ENCODE assay signal across 8 cellular contexts in the genomic region with DNA sequence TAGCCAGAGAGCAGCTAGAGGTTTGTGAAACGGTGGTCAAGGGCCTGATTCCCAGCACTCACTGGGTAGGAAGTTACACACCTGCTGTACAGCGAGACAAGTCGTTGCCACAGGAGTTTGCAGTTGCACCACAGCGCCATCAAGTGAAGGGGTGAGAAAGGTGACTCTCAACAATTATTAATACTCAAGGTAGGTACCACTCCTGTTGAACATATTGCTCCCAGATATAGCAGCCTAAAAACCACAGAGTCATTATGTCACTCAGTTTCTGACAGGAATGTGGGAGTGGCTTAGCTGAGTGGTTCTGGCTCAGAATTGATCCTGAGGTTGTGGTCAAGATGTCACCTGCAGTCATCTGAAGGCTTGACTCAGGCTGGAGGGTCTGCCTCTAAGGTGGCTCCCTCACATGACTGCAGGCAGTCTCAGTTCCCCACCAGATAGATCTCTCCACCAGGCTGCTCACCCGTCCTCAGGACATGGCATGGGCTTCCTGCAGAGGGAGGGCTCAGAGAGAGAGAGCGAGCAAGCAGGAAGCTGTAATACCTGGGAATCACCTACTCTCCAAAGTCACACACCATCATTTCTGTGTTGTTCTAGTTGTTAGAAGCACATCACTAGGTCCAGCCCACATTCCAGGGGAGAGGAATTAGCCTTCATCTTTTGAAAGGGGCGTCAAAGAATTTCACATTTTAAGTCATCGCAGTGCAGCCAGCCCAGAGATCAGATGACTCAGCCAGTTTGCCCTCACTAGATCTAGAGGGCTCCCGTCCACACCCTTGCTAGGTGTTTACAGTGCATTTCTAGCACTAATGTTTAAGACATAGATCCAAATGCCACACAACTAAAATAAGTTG. TPM values are rescaled to one million over a fixed set of nuclear protein-coding genes. Genes with fewer than 3 reads are reported as not detected.
A peak's percentile ranks its signal among the peaks of the same experiment; 100 is the strongest.
DNase-seq lines count a peak whose midpoint lies in the region; ATAC-seq and TF ChIP-seq lines count a peak whose summit lies in the region.

No MANE protein-coding gene starts in this region.

- no peaks in the 10 kb centered on the region for H3K79me1 ChIP-seq in neuronal stem cell (ENCODE audit: low read depth, low read length)

- no peak overlapping the region for H2BK12ac ChIP-seq in neuronal stem cell (ENCODE audit: low read length)

- H3K9me3 ChIP-seq in neuronal stem cell (replicated peaks in 1 of 2; ENCODE audit: control insufficient read depth in 2 of 2, insufficient read depth in 1 of 2, low read depth in 1 of 2, low read length in 2 of 2): peaks cover 0 to 3% of the 10 kb centered on the region in 2 donors

- no peak overlapping the region for H3K18ac ChIP-seq in neuronal stem cell (ENCODE audit: low read length)

- ATAC-seq in GM19463 (IDR thresholded peaks at IDR 0.05; ENCODE audit: unreplicated experiment) (peak; percentile 73), GM18505 (IDR thresholded peaks at IDR 0.05; ENCODE audit: unreplicated experiment) (no peak)

- H3K4me1 ChIP-seq in neuronal stem cell (ENCODE audit: control insufficient read depth in 2 of 2, insufficient read depth in 1 of 2, low read depth in 1 of 2, low read length in 2 of 2): peaks cover 0 to 5% of the 10 kb centered on the region in 2 donors

- intact Hi-C loops in CD14-positive monocyte (cut with micrococcal nuclease): no loop called here

- H3K27me3 ChIP-seq in neuronal stem cell (ENCODE audit: control insufficient read depth in 3 of 3, insufficient read depth in 3 of 3, low read depth in 1 of 3, low read length in 3 of 3): no peaks in the 10 kb centered on the region

- H2BK15ac ChIP-seq in neuronal stem cell (ENCODE audit: low read length): no peak overlapping the region

- peaks cover 35% of the 10 kb centered on the region for H3K4me1 Mint-ChIP-seq in CD14-positive monocyte
- H3K4me1 Mint-ChIP-seq in activated naive CD4-positive, alpha-beta T cell treated with anti-CD3 and anti-CD28 coated beads, Interleukin-2, amount 10 ng/mL, durations not matched to agents 7 days and 5 days: peaks cover 9% of the 10 kb centered on the region

- DNase-seq in CD14-positive monocyte (ENCODE audit: low spot score) (no peak), NCI-H2107 treated with DMSO at 0.1 percent for 48 hours (lab: John Stamatoyannopoulos, UW; ENCODE audit: unreplicated experiment) (peak; percentile 13), neuronal stem cell (ENCODE audit: low spot score) (no peak), NCI-H2081 treated with DMSO at 0.1 percent for 48 hours (lab: John Stamatoyannopoulos, UW) (no peak)
- peak; percentile 76 for DNase-seq in activated naive CD4-positive, alpha-beta T cell treated with anti-CD3 and anti-CD28 coated beads, Interleukin-2, amount 10 ng/mL, durations not matched to agents 7 days and 5 days
- DNase-seq in stimulated activated naive CD4-positive, alpha-beta T cell treated with Interleukin-2 at 50 U/mL for 16 hours (lab: John Stamatoyannopoulos, UW): no peak

- no peak overlapping the region for H2AK5ac ChIP-seq in neuronal stem cell (ENCODE audit: low read depth, low read length)

- no peak overlapping the region for H3K4me2 ChIP-seq in neuronal stem cell (ENCODE audit: insufficient read depth, low read length, poor library complexity, severe bottlenecking)

- TF ChIP-seq CTCF in CD14-positive monocyte (IDR thresholded peaks at IDR 0.05): peak; percentile 28

- peak overlapping the region; percentile 94 for H3K23ac ChIP-seq in neuronal stem cell (ENCODE audit: low read depth, low read length, poor library complexity)

- no peak overlapping the region for H2BK5ac ChIP-seq in neuronal stem cell (ENCODE audit: low read length)

- H3K27ac Mint-ChIP-seq in CD14-positive monocyte: peak overlapping the region in 2 of 7 donors; percentile 38 to 61
- H3K27ac Mint-ChIP-seq in activated naive CD4-positive, alpha-beta T cell treated with anti-CD3 and anti-CD28 coated beads, Interleukin-2, amount 10 ng/mL, durations not matched to agents 7 days and 5 days: no peak overlapping the region

- peak overlapping the region; percentile 4 for H2AFZ ChIP-seq in neuronal stem cell (ENCODE audit: low read length)

- CTCF ChIA-PET in activated naive CD4-positive, alpha-beta T cell treated with anti-CD3 and anti-CD28 coated beads, Interleukin-2, amount 10 ng/mL, durations not matched to agents 7 days and 5 days (lab: Charles Lee): interaction anchor here (1.1 to 2.0 kb wide), 5 partner anchors 20 to 677 kb away, joined by 3 to 10 read pairs (median 4); no protein-coding TSS in a partner anchor

- H3K36me3 ChIP-seq in neuronal stem cell (replicated peaks in 1 of 2; ENCODE audit: control insufficient read depth in 2 of 2, insufficient read depth in 2 of 2, low read length in 2 of 2): no peaks in the 10 kb centered on the region

- H3K4ac ChIP-seq in neuronal stem cell (ENCODE audit: low read length): no peak overlapping the region

- H3K9ac ChIP-seq in neuronal stem cell (ENCODE audit: low read depth, low read length, poor library complexity): no peak overlapping the region

- H3K27ac ChIP-seq in neuronal stem cell (replicated peaks; ENCODE audit: low read length): no peak overlapping the region

- H3K36me3 Mint-ChIP-seq in CD14-positive monocyte: no peaks in the 10 kb centered on the region
- no peaks in the 10 kb centered on the region for H3K36me3 Mint-ChIP-seq in activated naive CD4-positive, alpha-beta T cell treated with anti-CD3 and anti-CD28 coated beads, Interleukin-2, amount 10 ng/mL, durations not matched to agents 7 days and 5 days

- no peak overlapping the region for H2BK120ac ChIP-seq in neuronal stem cell (ENCODE audit: low read depth, low read length)

- H4K8ac ChIP-seq in neuronal stem cell (ENCODE audit: low read depth, low read length): no peak overlapping the region

- peak overlapping the region; percentile 24 to 64 for H3K4me3 Mint-ChIP-seq in CD14-positive monocyte
- H3K4me3 Mint-ChIP-seq in activated naive CD4-positive, alpha-beta T cell treated with anti-CD3 and anti-CD28 coated beads, Interleukin-2, amount 10 ng/mL, durations not matched to agents 7 days and 5 days: no peak overlapping the region

- H3K27me3 Mint-ChIP-seq in CD14-positive monocyte (ENCODE audit: low read depth in 3 of 3): peaks cover under 1 to 2% (median 1%) of the 10 kb centered on the region in 3 donors
- peaks cover 28% of the 10 kb centered on the region for H3K27me3 Mint-ChIP-seq in activated naive CD4-positive, alpha-beta T cell treated with anti-CD3 and anti-CD28 coated beads, Interleukin-2, amount 10 ng/mL, durations not matched to agents 7 days and 5 days

- H4K91ac ChIP-seq in neuronal stem cell (ENCODE audit: low read depth, low read length, poor library complexity): no peak overlapping the region

- peaks cover 0 to 8% (median 2%) of the 10 kb centered on the region in 7 donors for H3K9me3 Mint-ChIP-seq in CD14-positive monocyte
- H3K9me3 Mint-ChIP-seq in activated naive CD4-positive, alpha-beta T cell treated with anti-CD3 and anti-CD28 coated beads, Interleukin-2, amount 10 ng/mL, durations not matched to agents 7 days and 5 days: no peaks in the 10 kb centered on the region

- no peak overlapping the region for H3K4me3 ChIP-seq in neuronal stem cell (ENCODE audit: low read length in 2 of 2)

- H3K14ac ChIP-seq in neuronal stem cell (ENCODE audit: low read length): no peak overlapping the region

- no peak for TF ChIP-seq POLR2A in GM18505 (IDR thresholded peaks at IDR 0.05; ENCODE audit: borderline replicate concordance, extremely low read depth, insufficient read depth, insufficient read length)

- no CpG with 5 or more reads among the region's 9 CpGs for WGBS in neuronal stem cell (ENCODE audit: extremely low coverage in 2 of 2, insufficient read length in 2 of 2, insufficient replicate concordance in 1 of 2), 2 donors

RNA-seq across cellular contexts. Expression of gene ANO10, which starts 17.0 kb away (rescaled TPM):
- 10 to 100 TPM; 21.6 to 24.8 TPM for polyA plus RNA-seq in CD14-positive monocyte
- 22.2 TPM for polyA plus RNA-seq in neuronal stem cell (2013, experiment 1 of 2)
- 21.7 TPM for polyA plus RNA-seq in neuronal stem cell (2013, experiment 2 of 2)

RNA-seq across cellular contexts. Expression of gene ABHD5, which starts 51.9 kb away (rescaled TPM):
- 10 to 100 TPM; 32.9 to 34.5 TPM for polyA plus RNA-seq in CD14-positive monocyte
- 4.5 TPM for polyA plus RNA-seq in neuronal stem cell (2013, experiment 1 of 2)
- 4.4 TPM for polyA plus RNA-seq in neuronal stem cell (2013, experiment 2 of 2)

Comparison
In these comparisons a context has a peak if more than half of its experiments do, and no peak if none do; other contexts are left out.
1. DNase-seq: peak in NCI-H2107 treated with DMSO at 0.1 percent for 48 hours (single experiment) and activated naive CD4-positive, alpha-beta T cell treated with anti-CD3 and anti-CD28 coated beads, Interleukin-2, amount 10 ng/mL, durations not matched to agents 7 days and 5 days (single experiment); none in CD14-positive monocyte (single experiment), neuronal stem cell (single experiment), NCI-H2081 treated with DMSO at 0.1 percent for 48 hours (single experiment) and stimulated activated naive CD4-positive, alpha-beta T cell treated with Interleukin-2 at 50 U/mL for 16 hours (single experiment).